Comparison of ENCODE assay signal across 15 cellular contexts in genomic region chr11:110837535-110838127, GRCh38.
"Had no signal": no experiment of that assay in that cellular context is flagged by ENCODE, and none has a peak within 500 bp of the region (broad histone marks: within the 10 kb centered on the region; RNA-seq: fewer than 3 reads in every experiment).

No MANE protein-coding gene starts in this region.

- H3K9me3 ChIP-seq: esophagus squamous epithelium, stomach, thoracic aorta had no signal

- ATAC-seq: activated CD4-positive, alpha-beta T cell treated with anti-CD3 and anti-CD28 coated beads for 36 hours; foreskin keratinocyte; left lobe of liver; natural killer cell treated with Interleukin-12 subunit alpha and Interleukin-12 subunit beta and Interleukin-15 and Interleukin-18, amount 100 ng/mL, for 72 hours; T-helper 17 cell had no signal

- DNase-seq: activated CD4-positive, alpha-beta memory T cell treated with anti-CD3 and anti-CD28 coated beads, Interleukin-2, amount 10 ng/mL, durations not matched to agents 7 days and 5 days; activated CD4-positive, alpha-beta T cell treated with anti-CD3 and anti-CD28 coated beads for 36 hours; activated T-cell treated with anti-CD3 and anti-CD28 coated beads, Interleukin-2, amount 50 U/mL, for 48 hours; esophagus squamous epithelium; foreskin keratinocyte; head of caudate nucleus; stimulated activated CD4-positive, alpha-beta T cell treated with anti-CD3 and anti-CD28 coated beads, Interleukin-15, amount 100 ng/mL, for 24 hours; stimulated activated CD4-positive, alpha-beta T cell treated with anti-CD3 and anti-CD28 coated beads, Interleukin-4, amount 100 ng/mL, for 24 hours; stomach; T-helper 17 cell; WERI-Rb-1 had no signal

- H3K27me3 ChIP-seq: cardiac muscle cell, esophagus squamous epithelium, foreskin keratinocyte, stomach had no signal

- H3K4me1 ChIP-seq: stomach had no signal

- H3K4me3 ChIP-seq: cardiac muscle cell, esophagus squamous epithelium, stomach, thoracic aorta had no signal

- H3K36me3 ChIP-seq: cardiac muscle cell, esophagus squamous epithelium, stomach, thoracic aorta, WERI-Rb-1 had no signal

- H3K27ac ChIP-seq: cardiac muscle cell, esophagus squamous epithelium, foreskin keratinocyte, stomach, thoracic aorta, WERI-Rb-1 had no signal
